In genomic region chr5:176405656-176406435, GRCh38 we compare ENCODE assay signal across 12 cellular contexts. TPM values are rescaled to one million over a fixed set of nuclear protein-coding genes. Genes with fewer than 3 reads are reported as not detected.
DNase-seq lines count a peak whose midpoint lies in the region; ATAC-seq and TF ChIP-seq lines count a peak whose summit lies in the region.
"Had no signal": no experiment of that assay in that cellular context is flagged by ENCODE, and none has a peak within 500 bp of the region (broad histone marks: within the 10 kb centered on the region; RNA-seq: fewer than 3 reads in every experiment).

No MANE protein-coding gene starts in this region.

- TF ChIP-seq CTCF in GM13977 (IDR thresholded peaks at IDR 0.05; ENCODE audit: extremely low read depth, insufficient read depth, missing control alignments) (peak; percentile 9), RWPE2 (IDR thresholded peaks at IDR 0.05; ENCODE audit: poor library complexity, severe bottlenecking) (peak; percentile 20), kidney epithelial cell (IDR thresholded peaks at IDR 0.05; ENCODE audit: insufficient read depth, low read length, poor library complexity, severe bottlenecking) (peak; percentile 2)

- DNase-seq in GM13977 (ENCODE audit: low spot score) (no peak), RWPE2 (ENCODE audit: low spot score) (no peak), kidney epithelial cell (ENCODE audit: low read depth) (no peak), COR-L47 (lab: John Stamatoyannopoulos, UW) (no peak)
- DNase-seq in activated CD4-positive, alpha-beta T cell treated with anti-CD3 and anti-CD28 coated beads, Interleukin-2, amount 50 U/mL, for 48 hours, result no peak
- DNase-seq: activated CD8-positive, alpha-beta memory T cell treated with anti-CD3 and anti-CD28 coated beads, Interleukin-2, amount 10 ng/mL, durations not matched to agents 7 days and 5 days; dermis blood vessel endothelial cell; NCI-H446; stimulated activated naive B cell treated with anti-CD40 and anti-IgM and Interleukin-4, amounts not matched to agents 10 μg/mL and 1 μg/mL and 100 μg/mL, for 72 hours had no signal

- in situ Hi-C loops in GM13977 (cut with MboI; ENCODE audit: low pct_unique_long_range_greater_than_20kb, low sequenced_read_pairs, unreplicated experiment), result no loop called here

- no peaks in the 10 kb centered on the region for H3K27me3 ChIP-seq in RWPE2 (ENCODE audit: insufficient read depth, poor library complexity, severe bottlenecking)
- no peaks in the 10 kb centered on the region for H3K27me3 ChIP-seq in kidney epithelial cell (ENCODE audit: control insufficient read depth, insufficient read depth, low read length)
- H3K27me3 ChIP-seq: BLaER1 had no signal

- H3K36me3 ChIP-seq in RWPE2 (ENCODE audit: low read depth) (peaks cover 74% of the 10 kb centered on the region), kidney epithelial cell (ENCODE audit: control insufficient read depth, insufficient read depth, low read length) (no peaks in the 10 kb centered on the region)

- H3K4me1 ChIP-seq in RWPE2 (ENCODE audit: insufficient read depth, poor library complexity, severe bottlenecking), result peaks cover 25% of the 10 kb centered on the region

- H3K27ac ChIP-seq in RWPE2 (ENCODE audit: poor library complexity, severe bottlenecking), result no peak overlapping the region
- H3K27ac ChIP-seq: BLaER1 had no signal

- H3K9me3 ChIP-seq in RWPE2 (ENCODE audit: severe bottlenecking), result no peaks in the 10 kb centered on the region
- H3K9me3 ChIP-seq: BLaER1 had no signal

- ATAC-seq in RWPE2 (ENCODE audit: low read depth), result no peak
- no peak for ATAC-seq in GM19324 (IDR thresholded peaks at IDR 0.05; ENCODE audit: low FRiP score, unreplicated experiment)
- ATAC-seq: activated CD8-positive, alpha-beta memory T cell treated with anti-CD3 and anti-CD28 coated beads, Interleukin-2, amount 10 ng/mL, durations not matched to agents 7 days and 5 days; stimulated activated naive B cell treated with anti-CD40 and anti-IgM and Interleukin-4, amounts not matched to agents 10 μg/mL and 1 μg/mL and 100 μg/mL, for 72 hours had no signal

- H3K4me3 ChIP-seq in RWPE2 (ENCODE audit: severe bottlenecking) (no peak overlapping the region), kidney epithelial cell (ENCODE audit: low read depth, low read length) (no peak overlapping the region)
- H3K4me3 ChIP-seq: BLaER1, lung had no signal

RNA-seq across cellular contexts. Expression of gene CLTB, which starts 10.5 kb away (rescaled TPM):
- 163 and 172 TPM in 2 replicates for total RNA-seq in kidney epithelial cell

RNA-seq across cellular contexts. Expression of gene HIGD2A, which starts 17.3 kb away (rescaled TPM):
- 139 and 161 TPM in 2 replicates for total RNA-seq in kidney epithelial cell

RNA-seq across cellular contexts. Expression of gene NOP16, which starts 17.4 kb away (rescaled TPM):
- total RNA-seq in kidney epithelial cell, result 17.8 and 21.1 TPM in 2 replicates

RNA-seq across cellular contexts. Expression of gene ARL10, which starts 40.6 kb away (rescaled TPM):
- total RNA-seq in kidney epithelial cell, result 8.8 and 18.5 TPM in 2 replicates

RNA-seq across cellular contexts. Expression of gene FAF2, which starts 42.3 kb away (rescaled TPM):
- 44.4 and 45.5 TPM in 2 replicates for total RNA-seq in kidney epithelial cell
